ENCODE assay signal across 10 cellular contexts in the genomic region with DNA sequence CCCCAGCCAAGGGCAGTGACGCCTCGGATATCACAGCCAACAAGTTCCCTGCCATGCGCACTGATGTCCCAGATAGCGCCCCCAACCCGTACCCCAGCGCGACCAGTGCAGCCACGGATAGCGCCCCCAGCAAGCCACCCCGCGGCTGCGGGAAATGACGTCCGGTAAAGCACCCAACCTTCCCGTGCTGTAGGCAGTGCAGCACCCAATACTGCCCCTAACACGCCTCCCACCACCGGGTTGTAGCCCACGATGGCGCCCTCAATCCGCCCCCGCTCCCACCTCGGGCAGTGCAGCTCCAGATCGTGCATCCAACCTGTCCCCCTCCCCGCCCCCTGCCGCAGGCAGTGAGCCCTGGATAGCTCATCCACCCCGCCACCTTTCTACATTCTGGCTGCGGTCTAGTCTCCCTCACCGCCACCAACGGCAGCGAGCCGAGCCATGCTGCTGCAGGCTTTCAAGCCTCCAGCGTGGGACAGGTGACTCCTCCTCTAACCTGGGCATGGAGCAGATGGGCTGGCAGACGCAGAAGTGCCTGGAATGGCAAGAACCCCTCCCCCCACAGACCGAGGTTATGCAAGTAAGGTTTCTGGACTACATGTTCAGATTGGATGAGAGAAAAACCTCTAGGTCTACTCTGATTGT. TPM values are rescaled to one million over a fixed set of nuclear protein-coding genes. Genes with fewer than 3 reads are reported as not detected.
A peak's percentile ranks its signal among the peaks of the same experiment; 100 is the strongest.
DNase-seq lines count a peak whose midpoint lies in the region; ATAC-seq and TF ChIP-seq lines count a peak whose summit lies in the region.
"Had no signal": no experiment of that assay in that cellular context is flagged by ENCODE, and none has a peak within 500 bp of the region (broad histone marks: within the 10 kb centered on the region; RNA-seq: fewer than 3 reads in every experiment).

No MANE protein-coding gene starts in this region.

- BruUV-seq in HCT116 (replicated peaks; lab: Mats Ljungman, UMichigan), result no TSS peak

- H3K4me1 ChIP-seq in HCT116 (ENCODE audit: control insufficient read depth in 1 of 2, insufficient read depth in 2 of 2, low read length in 2 of 2), result peaks cover 27 to 45% of the 10 kb centered on the region in 2 experiments
- peaks cover 0 to 14% of the 10 kb centered on the region in 2 donors for H3K4me1 ChIP-seq in neuronal stem cell (ENCODE audit: control insufficient read depth in 2 of 2, insufficient read depth in 1 of 2, low read depth in 1 of 2, low read length in 2 of 2)
- peaks cover 2% of the 10 kb centered on the region for H3K4me1 ChIP-seq in ovary (ENCODE audit: insufficient read depth)

- RAD21 ChIA-PET in HCT116 (lab: Charles Lee; ENCODE audit: low non-redundant PET in 1 of 2, low total read pairs in 2 of 2, uncharacterized antibody in 2 of 2, unreplicated experiment in 2 of 2), result no interaction called here

- peak overlapping the region; percentile 4 for H2BK120ac ChIP-seq in neuronal stem cell (ENCODE audit: low read depth, low read length)

- H2BK15ac ChIP-seq in neuronal stem cell (ENCODE audit: low read length), result peak overlapping the region; percentile 41

- peak overlapping the region; percentile 26 for H2BK5ac ChIP-seq in neuronal stem cell (ENCODE audit: low read length)

- peaks cover 9% of the 10 kb centered on the region for H3K79me1 ChIP-seq in neuronal stem cell (ENCODE audit: low read depth, low read length)

- TF ChIP-seq RAD21 in HCT116 (IDR thresholded peaks at IDR 0.05; ENCODE audit: low read depth), result no peak

- no peaks in the 10 kb centered on the region for H3K79me2 ChIP-seq in HCT116 (ENCODE audit: insufficient read depth, low read length)

- TF ChIP-seq POLR2A in HCT116 (IDR thresholded peaks at IDR 0.05; ENCODE audit: borderline replicate concordance, extremely low read depth, insufficient read depth, insufficient read length) (no peak), ovary (IDR thresholded peaks at IDR 0.05) (no peak)

- POLR2A ChIA-PET in HCT116 (lab: Charles Lee), result interaction anchor here (0.6 to 0.7 kb wide), 2 partner anchors 227 to 331 kb away, joined by 3 to 4 read pairs; no protein-coding TSS in a partner anchor
- POLR2A ChIA-PET in GM10248 (lab: Yijun Ruan, JAX), result no interaction called here

- peak overlapping the region; percentile 66 for H3K4ac ChIP-seq in neuronal stem cell (ENCODE audit: low read length)

- no CpG with 5 or more reads among the region's 34 CpGs for WGBS in neuronal stem cell (ENCODE audit: extremely low coverage in 2 of 2, insufficient read length in 2 of 2, insufficient replicate concordance in 1 of 2), 2 donors
- 30 to 51% (median 51%) methylated on average over 33 to 34 of the region's 34 CpGs for WGBS in ovary, 3 donors

- intact Hi-C loops in HCT116 (cut with micrococcal nuclease), result loop anchor here (10.0 kb wide), 2 partner anchors 170 to 270 kb away; partner anchors contain the start of gene FBXO7
- intact Hi-C loops in dorsolateral prefrontal cortex (cut with DNase I), result loop anchor here (5.0 kb wide), 1 partner anchor 63 kb away; no protein-coding TSS in a partner anchor
- intact Hi-C loops in ovary (cut with DNase I), result no loop called here

- TF ChIP-seq CTCF in HCT116 (IDR thresholded peaks at IDR 0.05 in 2 of 3, conservative IDR thresholded peaks at IDR 0.05 in 1 of 3; ENCODE audit: borderline replicate concordance in 1 of 3, insufficient read depth in 1 of 3, low read depth in 2 of 3, low read length in 2 of 3) (no peak), dorsolateral prefrontal cortex (IDR thresholded peaks at IDR 0.05 in 54 of 56, conservative IDR thresholded peaks at IDR 0.05 in 2 of 56; ENCODE audit: low read depth in 1 of 56, partially characterized antibody in 56 of 56) (no peak), ovary (IDR thresholded peaks at IDR 0.05) (no peak), GM10248 (IDR thresholded peaks at IDR 0.05; ENCODE audit: control extremely low read depth, extremely low read depth, low read depth, missing control alignments) (no peak)

- no peak overlapping the region for H4K91ac ChIP-seq in neuronal stem cell (ENCODE audit: low read depth, low read length, poor library complexity)

- H3K9me2 ChIP-seq in HCT116 (ENCODE audit: insufficient read depth), result no peaks in the 10 kb centered on the region

- H3K4me2 ChIP-seq in HCT116 (ENCODE audit: low read length) (peak overlapping the region; percentile 99), neuronal stem cell (ENCODE audit: insufficient read depth, low read length, poor library complexity, severe bottlenecking) (peak overlapping the region; percentile 85)

- H2AK5ac ChIP-seq in neuronal stem cell (ENCODE audit: low read depth, low read length), result peak overlapping the region; percentile 97

- peak overlapping the region; percentile 90 for H2AFZ ChIP-seq in HCT116 (ENCODE audit: low read depth, low read length, poor library complexity, severe bottlenecking)
- H2AFZ ChIP-seq in neuronal stem cell (ENCODE audit: low read length), result peak overlapping the region; percentile 94

- peak overlapping the region; percentile 11 for H3K14ac ChIP-seq in neuronal stem cell (ENCODE audit: low read length)

- H3K23ac ChIP-seq in neuronal stem cell (ENCODE audit: low read depth, low read length, poor library complexity), result no peak overlapping the region

- no peaks in the 10 kb centered on the region for H4K20me1 ChIP-seq in HCT116 (ENCODE audit: insufficient read depth)

- TF ChIP-seq EP300 in ovary (IDR thresholded peaks at IDR 0.05), result no peak

- no peaks in the 10 kb centered on the region for H3K27me3 ChIP-seq in HCT116 (ENCODE audit: insufficient read depth, low read length)
- H3K27me3 ChIP-seq in dorsolateral prefrontal cortex, result peaks cover 0 to 14% (median 0%) of the 10 kb centered on the region in 45 donors
- H3K27me3 ChIP-seq in neuronal stem cell (ENCODE audit: control insufficient read depth in 3 of 3, insufficient read depth in 3 of 3, low read depth in 1 of 3, low read length in 3 of 3), result peaks cover 2 to 21% (median 5%) of the 10 kb centered on the region in 3 experiments
- H3K27me3 ChIP-seq in ovary, result no peaks in the 10 kb centered on the region

- H3K4me3 ChIP-seq in HCT116 (replicated peaks in 1 of 2; ENCODE audit: low read depth in 1 of 2, low read length in 2 of 2), result peak overlapping the region; percentile 59 to 70
- peak overlapping the region in 57 of 59 donors; percentile 17 to 70 (median 49) for H3K4me3 ChIP-seq in dorsolateral prefrontal cortex
- peak overlapping the region; percentile 47 to 77 for H3K4me3 ChIP-seq in neuronal stem cell (ENCODE audit: low read length in 2 of 2)
- no peak overlapping the region for H3K4me3 ChIP-seq in ovary

- H3K27ac ChIP-seq in HCT116 (ENCODE audit: low read depth, low read length), result peak overlapping the region; percentile 20
- peak overlapping the region in 42 of 59 donors; percentile 3 to 85 (median 58) for H3K27ac ChIP-seq in dorsolateral prefrontal cortex
- H3K27ac ChIP-seq in neuronal stem cell (replicated peaks; ENCODE audit: low read length), result no peak overlapping the region
- H3K27ac ChIP-seq in ovary, result no peak overlapping the region

- no peak for DNase-seq in HCT116 (ENCODE audit: low read depth, low spot score)
- DNase-seq in NCI-H526 treated with DMSO at 0.1 percent for 48 hours (lab: John Stamatoyannopoulos, UW), result peak; percentile 28
- DNase-seq in dorsolateral prefrontal cortex, result peak in 4 of 10 donors; percentile 37 to 67 (median 44)
- no peak for DNase-seq in neuronal stem cell (ENCODE audit: low spot score)
- DNase-seq in ovary, result no peak
- no peak for DNase-seq in GM10248 (ENCODE audit: extremely low spot score)
- no peak for DNase-seq in activated CD4-positive, CD25-positive, alpha-beta regulatory T cell treated with anti-CD3 and anti-CD28 coated beads, Interleukin-2, amount 50 U/mL, for 72 hours
- DNase-seq in GM03348 (ENCODE audit: low spot score), result no peak

- H3K9ac ChIP-seq in HCT116 (ENCODE audit: low read length), result peak overlapping the region; percentile 71
- H3K9ac ChIP-seq in neuronal stem cell (ENCODE audit: low read depth, low read length, poor library complexity), result peak overlapping the region; percentile 65

- no peak overlapping the region for H4K8ac ChIP-seq in neuronal stem cell (ENCODE audit: low read depth, low read length)

- H3K18ac ChIP-seq in neuronal stem cell (ENCODE audit: low read length), result peak overlapping the region; percentile 0

- H3K9me3 ChIP-seq in HCT116 (ENCODE audit: control insufficient read depth in 1 of 2, insufficient read depth in 1 of 2, low read depth in 1 of 2, low read length in 2 of 2) (no peaks in the 10 kb centered on the region), neuronal stem cell (replicated peaks in 1 of 2; ENCODE audit: control insufficient read depth in 2 of 2, insufficient read depth in 1 of 2, low read depth in 1 of 2, low read length in 2 of 2) (no peaks in the 10 kb centered on the region), ovary (no peaks in the 10 kb centered on the region)

- ATAC-seq in HCT116, result peak; percentile 30

- H3K36me3 ChIP-seq in HCT116 (ENCODE audit: control insufficient read depth in 1 of 2, insufficient read depth in 2 of 2, low read length in 2 of 2), result peaks cover 0 to 4% of the 10 kb centered on the region in 2 experiments; a peak in 2 of 4 replicates
- peaks cover 0 to 4% of the 10 kb centered on the region in 2 donors for H3K36me3 ChIP-seq in neuronal stem cell (replicated peaks in 1 of 2; ENCODE audit: control insufficient read depth in 2 of 2, insufficient read depth in 2 of 2, low read length in 2 of 2)
- H3K36me3 ChIP-seq in ovary, result no peaks in the 10 kb centered on the region

- CTCF ChIA-PET in HCT116 (lab: Charles Lee) (interaction anchor here (1.5 to 1.6 kb wide), 2 partner anchors 62 to 227 kb away, joined by 7 to 9 read pairs; no protein-coding TSS in a partner anchor), GM10248 (lab: Yijun Ruan, JAX) (no interaction called here)

- H2BK12ac ChIP-seq in neuronal stem cell (ENCODE audit: low read length), result peak overlapping the region; percentile 84

TF ChIP-seq in HCT116, 20 proteins besides CTCF, POLR2A, EP300 and RAD21 (continues in another document):
- TF ChIP-seq SIN3A (IDR thresholded peaks at IDR 0.05; ENCODE audit: low read depth) (no peak), CEBPB (IDR thresholded peaks at IDR 0.05; ENCODE audit: low read depth) (no peak), EZH2 (IDR thresholded peaks at IDR 0.05) (no peak)

RNA-seq across cellular contexts. Expression of gene RFPL2, which starts 0.5 kb away (rescaled TPM):
- 0.61 TPM for total RNA-seq in HCT116 (2021; ENCODE audit: unreplicated experiment)
- polyA plus RNA-seq in HCT116 (2012), result 0.29 and 0.33 TPM in 2 replicates
- 10 to 100 TPM in 70 of 120 experiments, 1 to 10 TPM in 50; 2.7 to 32.4 (median 11.3) TPM for total RNA-seq in dorsolateral prefrontal cortex
- polyA plus RNA-seq in neuronal stem cell (2013, experiment 1 of 2), result 0.40 TPM
- polyA plus RNA-seq in neuronal stem cell (2013, experiment 2 of 2), result 0.40 TPM
- not detected for total RNA-seq in ovary
- polyA plus RNA-seq in ovary, result not detected
- total RNA-seq: fibroblast of villous mesenchyme had no signal

RNA-seq across cellular contexts. Expression of gene C22orf42, which starts 45.2 kb away (rescaled TPM):
- not detected for total RNA-seq in HCT116 (2021; ENCODE audit: unreplicated experiment)
- polyA plus RNA-seq in HCT116 (2012), result not detected in 2 replicates
- 1 to 10 TPM in 1 of 120 experiments, under 1 TPM in 5, not detected in 114; 0.37 to 1.1 (median 0.49) TPM for total RNA-seq in dorsolateral prefrontal cortex
- 2.2 TPM for polyA plus RNA-seq in neuronal stem cell (2013, experiment 1 of 2)
- polyA plus RNA-seq in neuronal stem cell (2013, experiment 2 of 2), result 2.2 TPM
- total RNA-seq in ovary, result not detected
- not detected for polyA plus RNA-seq in ovary
- total RNA-seq: fibroblast of villous mesenchyme, SK-MEL-5 had no signal

RNA-seq across cellular contexts. Expression of gene SLC5A4, which starts 50.8 kb away (rescaled TPM):
- total RNA-seq in HCT116 (2021; ENCODE audit: unreplicated experiment), result 0.22 TPM
- polyA plus RNA-seq in HCT116 (2012), result 0.16 and 0.26 TPM in 2 replicates
- 1 to 10 TPM in 36 of 120 experiments, under 1 TPM in 70, not detected in 14; 0.23 to 9.1 (median 0.72) TPM for total RNA-seq in dorsolateral prefrontal cortex
- polyA plus RNA-seq in neuronal stem cell (2013, experiment 1 of 2), result 0.04 TPM
- polyA plus RNA-seq in neuronal stem cell (2013, experiment 2 of 2), result 0.06 TPM
- 1 to 10 TPM in 1 of 7 donors, under 1 TPM in 3, not detected in 3; 0.33 to 1.3 (median 0.56) TPM for total RNA-seq in ovary
- 1 to 10 TPM in 1 of 2 donors, under 1 TPM in 1; 0.35 to 1.2 TPM for polyA plus RNA-seq in ovary
- total RNA-seq: fibroblast of villous mesenchyme had no signal

Comparison
In these comparisons a context has a peak if more than half of its experiments do, and no peak if none do; other contexts are left out.
1. H3K27ac ChIP-seq: peak in HCT116 (single experiment) and dorsolateral prefrontal cortex (42 of 59); none in neuronal stem cell (single experiment) and ovary (0 of 2).
2. intact Hi-C loops: an anchor here in HCT116 (10.0 kb wide) and dorsolateral prefrontal cortex (5.0 kb wide); none called in ovary.